Comparison of ENCODE assay signal across 1 cellular context in the genomic region with DNA sequence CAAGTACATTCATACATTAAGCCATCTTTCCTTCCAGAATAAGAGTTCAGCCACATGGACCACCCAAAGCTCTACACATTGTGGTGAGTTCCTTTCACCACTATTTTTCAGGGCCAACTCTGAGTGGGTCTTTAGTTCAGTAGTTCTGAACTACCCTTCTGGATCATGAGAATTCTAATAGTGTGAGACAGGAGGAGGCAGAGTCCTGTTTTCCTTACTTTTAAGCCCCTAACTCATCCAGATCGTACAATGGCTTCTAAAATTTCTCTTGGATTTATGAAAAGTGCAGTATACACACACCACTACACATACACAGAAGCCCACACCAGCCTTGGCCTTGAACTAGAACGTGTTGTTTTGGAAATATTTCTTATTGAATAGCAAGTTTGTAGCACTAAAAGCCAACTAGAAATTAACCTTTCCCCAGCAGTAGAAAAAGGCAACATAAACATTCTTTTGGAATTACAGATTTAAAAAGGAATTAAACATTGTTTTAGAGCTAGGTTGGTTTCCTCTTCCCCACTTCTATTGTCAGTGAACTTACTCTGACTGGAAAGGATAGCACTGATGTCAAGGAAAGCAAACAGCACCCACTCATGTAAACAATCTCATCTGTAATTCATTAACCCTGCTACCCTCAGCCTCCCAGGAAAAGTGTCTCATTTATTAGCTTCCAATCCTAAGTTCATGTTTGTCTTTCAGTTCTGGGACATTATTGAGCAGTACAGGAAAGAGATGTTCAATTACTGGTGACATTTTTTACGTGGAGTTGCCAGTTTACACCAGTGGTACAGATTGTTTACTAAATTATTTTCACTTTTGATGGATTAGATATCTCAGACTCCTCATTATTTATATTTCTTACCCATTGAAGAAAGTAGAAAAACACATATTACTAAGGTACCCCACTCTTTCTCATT.
TF ChIP-seq lines count a peak whose summit lies in the region.

No MANE protein-coding gene starts in this region.

TF ChIP-seq in IMR-90, 13 proteins besides CTCF, POLR2A, EP300 and RAD21 (continued from another document):
- TF ChIP-seq, protein P1, sequence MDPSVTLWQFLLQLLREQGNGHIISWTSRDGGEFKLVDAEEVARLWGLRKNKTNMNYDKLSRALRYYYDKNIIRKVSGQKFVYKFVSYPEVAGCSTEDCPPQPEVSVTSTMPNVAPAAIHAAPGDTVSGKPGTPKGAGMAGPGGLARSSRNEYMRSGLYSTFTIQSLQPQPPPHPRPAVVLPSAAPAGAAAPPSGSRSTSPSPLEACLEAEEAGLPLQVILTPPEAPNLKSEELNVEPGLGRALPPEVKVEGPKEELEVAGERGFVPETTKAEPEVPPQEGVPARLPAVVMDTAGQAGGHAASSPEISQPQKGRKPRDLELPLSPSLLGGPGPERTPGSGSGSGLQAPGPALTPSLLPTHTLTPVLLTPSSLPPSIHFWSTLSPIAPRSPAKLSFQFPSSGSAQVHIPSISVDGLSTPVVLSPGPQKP (IDR thresholded peaks at IDR 0.05; ENCODE audit: borderline replicate concordance, low read depth, low read length): no peak
- TF ChIP-seq FOS (IDR thresholded peaks at IDR 0.05; ENCODE audit: low read depth, low read length): no peak
- no peak for TF ChIP-seq RCOR1 (IDR thresholded peaks at IDR 0.05; ENCODE audit: insufficient replicate concordance, low read length)
- TF ChIP-seq NFE2L2 (IDR thresholded peaks at IDR 0.05; ENCODE audit: low read depth, low read length): no peak
- TF ChIP-seq, protein P2, sequence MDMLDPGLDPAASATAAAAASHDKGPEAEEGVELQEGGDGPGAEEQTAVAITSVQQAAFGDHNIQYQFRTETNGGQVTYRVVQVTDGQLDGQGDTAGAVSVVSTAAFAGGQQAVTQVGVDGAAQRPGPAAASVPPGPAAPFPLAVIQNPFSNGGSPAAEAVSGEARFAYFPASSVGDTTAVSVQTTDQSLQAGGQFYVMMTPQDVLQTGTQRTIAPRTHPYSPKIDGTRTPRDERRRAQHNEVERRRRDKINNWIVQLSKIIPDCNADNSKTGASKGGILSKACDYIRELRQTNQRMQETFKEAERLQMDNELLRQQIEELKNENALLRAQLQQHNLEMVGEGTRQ (IDR thresholded peaks at IDR 0.05; ENCODE audit: low read depth, low read length): no peak
- TF ChIP-seq MAFK (IDR thresholded peaks at IDR 0.05; ENCODE audit: low read depth, low read length): no peak
